In genomic region chr1:162941024-162941423, GRCh38 we compare ENCODE assay signal across 1 cellular context.
TF ChIP-seq lines count a peak whose summit lies in the region.

No MANE protein-coding gene starts in this region.

TF ChIP-seq in HepG2, 621 proteins besides CTCF, POLR2A, EP300 and RAD21 (continued from another document):
- no peak for TF ChIP-seq AKNA (CRISPR knock-in tag; IDR thresholded peaks at IDR 0.05; ENCODE audit: borderline replicate concordance)
